1 cellular context compared by ENCODE assay signal in genomic region chr11:77994434-77995362, GRCh38.
TF ChIP-seq lines count a peak whose summit lies in the region.

A gene with protein sequence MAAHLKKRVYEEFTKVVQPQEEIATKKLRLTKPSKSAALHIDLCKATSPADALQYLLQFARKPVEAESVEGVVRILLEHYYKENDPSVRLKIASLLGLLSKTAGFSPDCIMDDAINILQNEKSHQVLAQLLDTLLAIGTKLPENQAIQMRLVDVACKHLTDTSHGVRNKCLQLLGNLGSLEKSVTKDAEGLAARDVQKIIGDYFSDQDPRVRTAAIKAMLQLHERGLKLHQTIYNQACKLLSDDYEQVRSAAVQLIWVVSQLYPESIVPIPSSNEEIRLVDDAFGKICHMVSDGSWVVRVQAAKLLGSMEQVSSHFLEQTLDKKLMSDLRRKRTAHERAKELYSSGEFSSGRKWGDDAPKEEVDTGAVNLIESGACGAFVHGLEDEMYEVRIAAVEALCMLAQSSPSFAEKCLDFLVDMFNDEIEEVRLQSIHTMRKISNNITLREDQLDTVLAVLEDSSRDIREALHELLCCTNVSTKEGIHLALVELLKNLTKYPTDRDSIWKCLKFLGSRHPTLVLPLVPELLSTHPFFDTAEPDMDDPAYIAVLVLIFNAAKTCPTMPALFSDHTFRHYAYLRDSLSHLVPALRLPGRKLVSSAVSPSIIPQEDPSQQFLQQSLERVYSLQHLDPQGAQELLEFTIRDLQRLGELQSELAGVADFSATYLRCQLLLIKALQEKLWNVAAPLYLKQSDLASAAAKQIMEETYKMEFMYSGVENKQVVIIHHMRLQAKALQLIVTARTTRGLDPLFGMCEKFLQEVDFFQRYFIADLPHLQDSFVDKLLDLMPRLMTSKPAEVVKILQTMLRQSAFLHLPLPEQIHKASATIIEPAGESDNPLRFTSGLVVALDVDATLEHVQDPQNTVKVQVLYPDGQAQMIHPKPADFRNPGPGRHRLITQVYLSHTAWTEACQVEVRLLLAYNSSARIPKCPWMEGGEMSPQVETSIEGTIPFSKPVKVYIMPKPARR (minus strand): TSS chr11:77994668. CDS start chr11:77994643, 25 bp downstream.

TF ChIP-seq in liver, 16 proteins besides CTCF, POLR2A, EP300 and RAD21 (continued from another document):
- TF ChIP-seq, protein P1, sequence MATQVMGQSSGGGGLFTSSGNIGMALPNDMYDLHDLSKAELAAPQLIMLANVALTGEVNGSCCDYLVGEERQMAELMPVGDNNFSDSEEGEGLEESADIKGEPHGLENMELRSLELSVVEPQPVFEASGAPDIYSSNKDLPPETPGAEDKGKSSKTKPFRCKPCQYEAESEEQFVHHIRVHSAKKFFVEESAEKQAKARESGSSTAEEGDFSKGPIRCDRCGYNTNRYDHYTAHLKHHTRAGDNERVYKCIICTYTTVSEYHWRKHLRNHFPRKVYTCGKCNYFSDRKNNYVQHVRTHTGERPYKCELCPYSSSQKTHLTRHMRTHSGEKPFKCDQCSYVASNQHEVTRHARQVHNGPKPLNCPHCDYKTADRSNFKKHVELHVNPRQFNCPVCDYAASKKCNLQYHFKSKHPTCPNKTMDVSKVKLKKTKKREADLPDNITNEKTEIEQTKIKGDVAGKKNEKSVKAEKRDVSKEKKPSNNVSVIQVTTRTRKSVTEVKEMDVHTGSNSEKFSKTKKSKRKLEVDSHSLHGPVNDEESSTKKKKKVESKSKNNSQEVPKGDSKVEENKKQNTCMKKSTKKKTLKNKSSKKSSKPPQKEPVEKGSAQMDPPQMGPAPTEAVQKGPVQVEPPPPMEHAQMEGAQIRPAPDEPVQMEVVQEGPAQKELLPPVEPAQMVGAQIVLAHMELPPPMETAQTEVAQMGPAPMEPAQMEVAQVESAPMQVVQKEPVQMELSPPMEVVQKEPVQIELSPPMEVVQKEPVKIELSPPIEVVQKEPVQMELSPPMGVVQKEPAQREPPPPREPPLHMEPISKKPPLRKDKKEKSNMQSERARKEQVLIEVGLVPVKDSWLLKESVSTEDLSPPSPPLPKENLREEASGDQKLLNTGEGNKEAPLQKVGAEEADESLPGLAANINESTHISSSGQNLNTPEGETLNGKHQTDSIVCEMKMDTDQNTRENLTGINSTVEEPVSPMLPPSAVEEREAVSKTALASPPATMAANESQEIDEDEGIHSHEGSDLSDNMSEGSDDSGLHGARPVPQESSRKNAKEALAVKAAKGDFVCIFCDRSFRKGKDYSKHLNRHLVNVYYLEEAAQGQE (IDR thresholded peaks at IDR 0.05), result peak; percentile 38
- TF ChIP-seq GABPA (IDR thresholded peaks at IDR 0.05 in 1 of 2, conservative IDR thresholded peaks at IDR 0.05 in 1 of 2) (peak; percentile 88 to 97), YY1 (IDR thresholded peaks at IDR 0.05) (peak; percentile 97), RXRA (IDR thresholded peaks at IDR 0.05) (peak; percentile 57 to 71), EGR1 (IDR thresholded peaks at IDR 0.05; ENCODE audit: low read depth in 2 of 2) (peak; percentile 97), FOXA1 (IDR thresholded peaks at IDR 0.05) (peak; percentile 45), TAF1 (conservative IDR thresholded peaks at IDR 0.05) (peak; percentile 69), SP1 (IDR thresholded peaks at IDR 0.05) (peak; percentile 96), FOXA2 (IDR thresholded peaks at IDR 0.05) (no peak), JUND (IDR thresholded peaks at IDR 0.05) (peak; percentile 44 to 77), HNF4G (IDR thresholded peaks at IDR 0.05) (peak; percentile 13), HNF4A (conservative IDR thresholded peaks at IDR 0.05) (peak; percentile 52 to 57), NR2F2 (IDR thresholded peaks at IDR 0.05) (peak; percentile 100)
- TF ChIP-seq, protein P2, sequence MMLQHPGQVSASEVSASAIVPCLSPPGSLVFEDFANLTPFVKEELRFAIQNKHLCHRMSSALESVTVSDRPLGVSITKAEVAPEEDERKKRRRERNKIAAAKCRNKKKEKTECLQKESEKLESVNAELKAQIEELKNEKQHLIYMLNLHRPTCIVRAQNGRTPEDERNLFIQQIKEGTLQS (IDR thresholded peaks at IDR 0.05), result peak; percentile 70
- TF ChIP-seq, protein P3, sequence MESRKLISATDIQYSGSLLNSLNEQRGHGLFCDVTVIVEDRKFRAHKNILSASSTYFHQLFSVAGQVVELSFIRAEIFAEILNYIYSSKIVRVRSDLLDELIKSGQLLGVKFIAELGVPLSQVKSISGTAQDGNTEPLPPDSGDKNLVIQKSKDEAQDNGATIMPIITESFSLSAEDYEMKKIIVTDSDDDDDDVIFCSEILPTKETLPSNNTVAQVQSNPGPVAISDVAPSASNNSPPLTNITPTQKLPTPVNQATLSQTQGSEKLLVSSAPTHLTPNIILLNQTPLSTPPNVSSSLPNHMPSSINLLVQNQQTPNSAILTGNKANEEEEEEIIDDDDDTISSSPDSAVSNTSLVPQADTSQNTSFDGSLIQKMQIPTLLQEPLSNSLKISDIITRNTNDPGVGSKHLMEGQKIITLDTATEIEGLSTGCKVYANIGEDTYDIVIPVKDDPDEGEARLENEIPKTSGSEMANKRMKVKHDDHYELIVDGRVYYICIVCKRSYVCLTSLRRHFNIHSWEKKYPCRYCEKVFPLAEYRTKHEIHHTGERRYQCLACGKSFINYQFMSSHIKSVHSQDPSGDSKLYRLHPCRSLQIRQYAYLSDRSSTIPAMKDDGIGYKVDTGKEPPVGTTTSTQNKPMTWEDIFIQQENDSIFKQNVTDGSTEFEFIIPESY (IDR thresholded peaks at IDR 0.05), result peak; percentile 98
